Comparison of ENCODE assay signal across 20 cellular contexts in genomic region chr1:158037008-158037875, GRCh38. TPM values are rescaled to one million over a fixed set of nuclear protein-coding genes. Genes with fewer than 3 reads are reported as not detected.
DNase-seq lines count a peak whose midpoint lies in the region; ATAC-seq, FAIRE-seq and TF ChIP-seq lines count a peak whose summit lies in the region.
"Had no signal": no experiment of that assay in that cellular context is flagged by ENCODE, and none has a peak within 500 bp of the region (broad histone marks: within the 10 kb centered on the region; RNA-seq: fewer than 3 reads in every experiment).

No MANE protein-coding gene starts in this region.

- H3K4me2 ChIP-seq in keratinocyte (ENCODE audit: control insufficient read depth, extremely low read depth, insufficient read depth, low read depth, low read length): peak overlapping the region; percentile 2

- H3K27me3 ChIP-seq in HUES48 (ENCODE audit: control insufficient read depth, insufficient read depth, low read length) (no peaks in the 10 kb centered on the region), keratinocyte (ENCODE audit: control insufficient read depth, extremely low read depth, insufficient read depth, low read length) (no peaks in the 10 kb centered on the region), subcutaneous abdominal adipose tissue (ENCODE audit: control insufficient read depth in 5 of 5, insufficient read depth in 4 of 5, low read length in 5 of 5) (no peaks in the 10 kb centered on the region)

- H3K27ac ChIP-seq in HUES48 (ENCODE audit: low read depth, low read length) (peak overlapping the region; percentile 16), keratinocyte (ENCODE audit: control insufficient read depth, insufficient read depth, low read length) (peak overlapping the region; percentile 53), subcutaneous abdominal adipose tissue (ENCODE audit: low read depth, low read length) (peak overlapping the region; percentile 11)
- H3K27ac ChIP-seq: C4-2B had no signal

- H3K4me1 ChIP-seq in HUES48 (ENCODE audit: control insufficient read depth, insufficient read depth, low read length) (peaks cover 21% of the 10 kb centered on the region), keratinocyte (ENCODE audit: control insufficient read depth, extremely low read depth, insufficient read depth, low read length) (peaks cover 32% of the 10 kb centered on the region), subcutaneous abdominal adipose tissue (ENCODE audit: control insufficient read depth in 5 of 5, insufficient read depth in 5 of 5, low read length in 5 of 5) (peaks cover 6 to 34% (median 28%) of the 10 kb centered on the region in 5 donors)

- FAIRE-seq in keratinocyte (lab: Jason Lieb, UNC): no peak
- FAIRE-seq: GM18507, HepG2 had no signal

- H3K27ac Mint-ChIP-seq in WTC11: peak overlapping the region; percentile 87
- H3K27ac Mint-ChIP-seq: activated T-helper 2 cell treated with anti-CD3 and anti-CD28 coated beads, Interferon-gamma antibody, Interleukin-2, Interleukin-4, amounts not matched to agents 10 μg/mL and 5 μg/mL and 100 μg/mL, durations not matched to agents 14 hours and 24 hours and 36 hours had no signal

- H3K9me3 Mint-ChIP-seq in WTC11: no peaks in the 10 kb centered on the region
- H3K9me3 Mint-ChIP-seq: activated T-helper 2 cell treated with anti-CD3 and anti-CD28 coated beads, Interferon-gamma antibody, Interleukin-2, Interleukin-4, amounts not matched to agents 10 μg/mL and 5 μg/mL and 100 μg/mL, durations not matched to agents 14 hours and 24 hours and 36 hours had no signal

- no peak overlapping the region for H2AFZ ChIP-seq in keratinocyte (ENCODE audit: control insufficient read depth, low read length)

- H3K79me2 ChIP-seq in keratinocyte (ENCODE audit: control insufficient read depth, insufficient read depth, low read length): peaks cover 86% of the 10 kb centered on the region

- H4K20me1 ChIP-seq in keratinocyte (ENCODE audit: control insufficient read depth, extremely low read depth, insufficient read depth, low read length): peaks cover 2% of the 10 kb centered on the region

- no peaks in the 10 kb centered on the region for H3K27me3 Mint-ChIP-seq in WTC11 (ENCODE audit: low read depth)

- DNase-seq in WTC11 (ENCODE audit: low spot score) (no peak), keratinocyte (ENCODE audit: low read depth, low spot score) (no peak), epidermal melanocyte (ENCODE audit: insufficient read length, low spot score) (no peak), GM10266 (ENCODE audit: extremely low spot score) (no peak)
- no peak for DNase-seq in activated effector memory CD4-positive, alpha-beta T cell treated with anti-CD3 and anti-CD28 coated beads, Interleukin-2, amount 50 U/mL, for 16 hours
- DNase-seq: activated CD4-positive, CD25-positive, alpha-beta regulatory T cell; activated CD8-positive, alpha-beta memory T cell treated with anti-CD3 and anti-CD28 coated beads for 24 hours; DMS79; NCI-H187; SHP77; stimulated activated CD4-positive, alpha-beta T cell treated with anti-CD3 and anti-CD28 coated beads, Interleukin-4, amount 100 ng/mL, for 4 hours; stimulated activated CD8-positive, alpha-beta memory T cell treated with anti-CD3 and anti-CD28 coated beads, Interleukin-4, amount 100 ng/mL, for 48 hours; T-helper 2 cell had no signal

- H3K9me3 ChIP-seq in HUES48 (ENCODE audit: control insufficient read depth, insufficient read depth, low read length) (no peaks in the 10 kb centered on the region), keratinocyte (ENCODE audit: control insufficient read depth, low read depth, low read length) (no peaks in the 10 kb centered on the region), subcutaneous abdominal adipose tissue (ENCODE audit: control insufficient read depth in 5 of 5, low read length in 5 of 5) (no peaks in the 10 kb centered on the region)

- TF ChIP-seq CTCF in WTC11 (IDR thresholded peaks at IDR 0.05) (no peak), keratinocyte (optimal IDR thresholded peaks at IDR 0.05 in 1 of 3, IDR thresholded peaks at IDR 0.05 in 1 of 3, conservative IDR thresholded peaks at IDR 0.05 in 1 of 3; ENCODE audit: extremely low read depth in 1 of 3, insufficient read depth in 2 of 3, low read length in 3 of 3) (no peak), GM10266 (IDR thresholded peaks at IDR 0.05; ENCODE audit: control insufficient read depth, insufficient read depth, low read depth, missing control alignments) (no peak)

- H3K4me3 ChIP-seq in HUES48 (ENCODE audit: low read depth, low read length) (no peak overlapping the region), keratinocyte (ENCODE audit: control insufficient read depth in 2 of 3, extremely low read depth in 1 of 3, insufficient read depth in 2 of 3, low read depth in 1 of 3, low read length in 3 of 3) (no peak overlapping the region), subcutaneous abdominal adipose tissue (ENCODE audit: low read depth in 1 of 5, low read length in 5 of 5) (no peak overlapping the region)
- H3K4me3 ChIP-seq: skin epidermis had no signal

- H3K9ac ChIP-seq in HUES48 (ENCODE audit: low read depth, low read length) (no peak overlapping the region), keratinocyte (ENCODE audit: control insufficient read depth, extremely low read depth, insufficient read depth, low read length) (peak overlapping the region; percentile 19), subcutaneous abdominal adipose tissue (ENCODE audit: low read length in 5 of 5) (no peak overlapping the region)

- POLR2A ChIA-PET in WTC11 (lab: Charles Lee): interaction anchor here (0.6 to 0.9 kb wide), 4 partner anchors 18 to 1410 kb away, joined by 3 to 6 read pairs (median 4); no protein-coding TSS in a partner anchor

- CTCF ChIA-PET in WTC11 (lab: Charles Lee): interaction anchor here (0.6 to 4.6 kb wide), 38 partner anchors 8 to 165 kb away, joined by 3 to 70 read pairs (median 4); partner anchors contain the start of gene KIRREL1

- H3K4me1 Mint-ChIP-seq in WTC11: peaks cover 49% of the 10 kb centered on the region

- peaks cover 2% of the 10 kb centered on the region; the same call in 1 of the 2 replicates for H3K36me3 Mint-ChIP-seq in WTC11

- ATAC-seq in WTC11: no peak; the same call in 1 of the 2 replicates
- ATAC-seq: HepG2 had no signal

- dilution Hi-C loops in keratinocyte (cut with MboI; ENCODE audit: extremely low pct_ligation_motif_present, low sequenced_read_pairs): no loop called here

- no peaks in the 10 kb centered on the region for H3K36me3 ChIP-seq in HUES48 (ENCODE audit: control insufficient read depth, insufficient read depth, low read length)
- peaks cover 14 to 15% of the 10 kb centered on the region in 2 experiments for H3K36me3 ChIP-seq in keratinocyte (ENCODE audit: control insufficient read depth in 2 of 2, extremely low read depth in 1 of 2, insufficient read depth in 2 of 2, low read length in 2 of 2)
- peaks cover 0 to 6% (median 0%) of the 10 kb centered on the region in 5 donors for H3K36me3 ChIP-seq in subcutaneous abdominal adipose tissue (ENCODE audit: control insufficient read depth in 5 of 5, insufficient read depth in 5 of 5, low read length in 5 of 5)

- peaks cover 2% of the 10 kb centered on the region for H3K9me1 ChIP-seq in keratinocyte (ENCODE audit: control insufficient read depth, extremely low read depth, insufficient read depth, low read length)

- no peak overlapping the region for H3K4me3 Mint-ChIP-seq in WTC11

TF ChIP-seq in WTC11, 78 proteins besides CTCF, POLR2A, EP300 and RAD21 (continues in another document):
- TF ChIP-seq E2F1 (CRISPR knock-in tag; IDR thresholded peaks at IDR 0.05) (no peak), FOXP4 (CRISPR knock-in tag; IDR thresholded peaks at IDR 0.05) (no peak), SMAD4 (CRISPR knock-in tag; IDR thresholded peaks at IDR 0.05) (no peak), IRF2 (CRISPR knock-in tag; IDR thresholded peaks at IDR 0.05; ENCODE audit: borderline replicate concordance, low read depth) (no peak), ZBTB21 (CRISPR knock-in tag; IDR thresholded peaks at IDR 0.05; ENCODE audit: borderline replicate concordance) (no peak), CBFB (CRISPR knock-in tag; IDR thresholded peaks at IDR 0.05; ENCODE audit: low read depth) (no peak), MAX (CRISPR knock-in tag; IDR thresholded peaks at IDR 0.05) (no peak)

RNA-seq across cellular contexts. Expression of gene KIRREL1, which starts 43.8 kb away (rescaled TPM):
- 32.8 to 42.4 TPM (median 32.9 TPM) in 3 replicates for total RNA-seq in WTC11 (2021)
- polyA plus RNA-seq in keratinocyte: 18.3 to 29.8 TPM (median 19.7 TPM) in 3 replicates
- 2.7 TPM for polyA plus RNA-seq in keratinocyte (2011; ENCODE audit: low read depth)
- 11.1 and 14.7 TPM in 2 replicates for polyA plus RNA-seq in keratinocyte (2011; cell fraction: cytosol; rRNA removed)
- 65.2 and 75.4 TPM in 2 replicates for polyA plus RNA-seq in keratinocyte (2011; cell fraction: nucleus; rRNA removed)
- polyA plus RNA-seq in keratinocyte (2012; ENCODE audit: low replicate concordance): 11.5 and 45.7 TPM in 2 replicates
- 47.6 to 153 TPM (median 54.8 TPM) in 3 replicates for polyA minus RNA-seq in keratinocyte
- 39.5 TPM for polyA minus RNA-seq in keratinocyte (2011; cell fraction: cytosol; rRNA and poly(A)+ RNA removed)
- polyA minus RNA-seq in keratinocyte (2011; cell fraction: nucleus; rRNA and poly(A)+ RNA removed): 101 and 135 TPM in 2 replicates
- total RNA-seq: activated T-helper 2 cell treated with anti-CD3 and anti-CD28 coated beads, Interferon-gamma antibody, Interleukin-2, Interleukin-4, amounts not matched to agents 10 μg/mL and 5 μg/mL and 100 μg/mL, durations not matched to agents 14 hours and 24 hours and 36 hours had no signal
